Comparison of ENCODE assay signal across 8 cellular contexts in genomic region chr21:36320421-36321324, GRCh38. TPM values are rescaled to one million over a fixed set of nuclear protein-coding genes. Genes with fewer than 3 reads are reported as not detected.
DNase-seq lines count a peak whose midpoint lies in the region; ATAC-seq and TF ChIP-seq lines count a peak whose summit lies in the region.

No MANE protein-coding gene starts in this region.

- peak overlapping the region; percentile 79 for H3K4me2 ChIP-seq in osteoblast (ENCODE audit: insufficient read depth, low read length)

- peak overlapping the region; percentile 52 for H2AFZ ChIP-seq in osteoblast (ENCODE audit: low read length)

- intact Hi-C loops in Calu3 (cut with micrococcal nuclease; ENCODE audit: unreplicated experiment) (loop anchor here (5.0 kb wide), 1 partner anchor 163 kb away; the partner anchor contains the start of gene DOP1B), Right ventricle myocardium inferior (cut with DNase I) (loop anchor here (5.0 kb wide), 1 partner anchor 183 kb away; the partner anchor contains the start of gene CBR3)

- peaks cover 12% of the 10 kb centered on the region for H3K4me1 ChIP-seq in osteoblast (ENCODE audit: insufficient read depth, low read length)

- H3K36me3 Mint-ChIP-seq in Calu3 (ENCODE audit: insufficient read depth, unreplicated experiment) = peaks cover 47% of the 10 kb centered on the region
- H3K36me3 Mint-ChIP-seq in activated naive CD8-positive, alpha-beta T cell treated with anti-CD3 and anti-CD28 coated beads for 36 hours = peaks cover 15% of the 10 kb centered on the region

- ATAC-seq in HG03439 (IDR thresholded peaks at IDR 0.05; ENCODE audit: unreplicated experiment) (peak; percentile 42), Right ventricle myocardium inferior (peak; percentile 51)

- peaks cover 51% of the 10 kb centered on the region for H3K79me2 ChIP-seq in osteoblast (ENCODE audit: insufficient read depth, low read length)

- no peak for TF ChIP-seq CTCF in Calu3 (IDR thresholded peaks at IDR 0.05; ENCODE audit: unreplicated experiment)
- no peak for TF ChIP-seq CTCF in osteoblast (IDR thresholded peaks at IDR 0.05; ENCODE audit: extremely low read depth, low read depth, low read length)

- CTCF ChIA-PET in Calu3 (lab: Charles Lee) = interaction anchor here (0.8 to 1.8 kb wide), 2 partner anchors 37 to 111 kb away, joined by 7 to 8 read pairs; no protein-coding TSS in a partner anchor

- no peaks in the 10 kb centered on the region for H3K9me3 ChIP-seq in osteoblast (ENCODE audit: low read depth, low read length)

- H3K4me1 Mint-ChIP-seq in Calu3 (ENCODE audit: low read depth, unreplicated experiment) = peaks cover 21% of the 10 kb centered on the region
- peaks cover 32% of the 10 kb centered on the region for H3K4me1 Mint-ChIP-seq in activated naive CD8-positive, alpha-beta T cell treated with anti-CD3 and anti-CD28 coated beads for 36 hours

- H3K27ac Mint-ChIP-seq in Calu3 (ENCODE audit: unreplicated experiment) = peak overlapping the region; percentile 90
- H3K27ac Mint-ChIP-seq in activated naive CD8-positive, alpha-beta T cell treated with anti-CD3 and anti-CD28 coated beads for 36 hours = peak overlapping the region; percentile 92

- H3K27me3 Mint-ChIP-seq in Calu3 (ENCODE audit: unreplicated experiment) = no peaks in the 10 kb centered on the region
- H3K27me3 Mint-ChIP-seq in activated naive CD8-positive, alpha-beta T cell treated with anti-CD3 and anti-CD28 coated beads for 36 hours = peaks cover 4% of the 10 kb centered on the region

- TF ChIP-seq POLR2A in GM19193 (IDR thresholded peaks at IDR 0.05; ENCODE audit: extremely low read depth, insufficient read depth, insufficient read length) = peak; percentile 43

- peak overlapping the region; percentile 78 for H3K4me3 ChIP-seq in osteoblast (ENCODE audit: insufficient read depth, low read length)

- H3K27ac ChIP-seq in osteoblast (ENCODE audit: low read depth, low read length) = peak overlapping the region; percentile 70

- H3K27me3 ChIP-seq in osteoblast (ENCODE audit: insufficient read depth, low read length) = no peaks in the 10 kb centered on the region

- DNase-seq in Calu3 = peak; percentile 59
- DNase-seq in NCI-H748 treated with DMSO at 0.1 percent for 48 hours (lab: John Stamatoyannopoulos, UW) = peak; percentile 19
- peak; percentile 80 for DNase-seq in activated naive CD8-positive, alpha-beta T cell treated with anti-CD3 and anti-CD28 coated beads for 36 hours
- peak; percentile 86 for DNase-seq in Right ventricle myocardium inferior (ENCODE audit: missing footprints)
- peak; percentile 93 for DNase-seq in osteoblast (ENCODE audit: insufficient read length, low spot score, missing footprints)
- DNase-seq in activated gamma-delta T cell (lab: John Stamatoyannopoulos, UW) = no peak

- no TSS peak for BruUV-seq in Calu3 (replicated peaks; lab: Mats Ljungman, UMichigan)

- no peaks in the 10 kb centered on the region for H3K9me3 Mint-ChIP-seq in Calu3 (ENCODE audit: low read depth, unreplicated experiment)
- H3K9me3 Mint-ChIP-seq in activated naive CD8-positive, alpha-beta T cell treated with anti-CD3 and anti-CD28 coated beads for 36 hours = peaks cover 2% of the 10 kb centered on the region

- peaks cover 11% of the 10 kb centered on the region for H3K36me3 ChIP-seq in osteoblast (ENCODE audit: insufficient read depth, low read length)

- H4K20me1 ChIP-seq in osteoblast (ENCODE audit: insufficient read depth, low read length) = peaks cover 24% of the 10 kb centered on the region

- H3K4me3 Mint-ChIP-seq in Calu3 (ENCODE audit: low read depth, unreplicated experiment) = peak overlapping the region; percentile 77
- H3K4me3 Mint-ChIP-seq in activated naive CD8-positive, alpha-beta T cell treated with anti-CD3 and anti-CD28 coated beads for 36 hours = peak overlapping the region; percentile 91

RNA-seq across cellular contexts. Expression of gene MORC3, which starts 0.7 kb away (rescaled TPM):
- total RNA-seq in Calu3 (2022) (18.2 and 20.2 TPM in 2 replicates), Right ventricle myocardium inferior (21.6 TPM), osteoblast (37.4 and 40.2 TPM in 2 replicates)
- total RNA-seq in activated naive CD8-positive, alpha-beta T cell treated with anti-CD3 and anti-CD28 coated beads for 36 hours = 10 to 100 TPM; 15.2 to 17.4 TPM
